ENCODE assay signal across 22 cellular contexts in genomic region chr2:74646201-74646600, GRCh38. TPM values are rescaled to one million over a fixed set of nuclear protein-coding genes. Genes with fewer than 3 reads are reported as not detected.
"Had no signal": no experiment of that assay in that cellular context is flagged by ENCODE, and none has a peak within 500 bp of the region (broad histone marks: within the 10 kb centered on the region; RNA-seq: fewer than 3 reads in every experiment).

No MANE protein-coding gene starts in this region.

- H3K9me3 Mint-ChIP-seq: activated CD4-positive, alpha-beta T cell treated with anti-CD3 and anti-CD28 coated beads, Interleukin-2, amount 10 ng/mL, durations not matched to agents 7 days and 5 days; activated naive CD8-positive, alpha-beta T cell treated with anti-CD3 and anti-CD28 coated beads, Interleukin-2, amount 10 ng/mL, durations not matched to agents 7 days and 5 days; activated T-helper 1 cell treated with anti-CD3 and anti-CD28 coated beads, Interleukin-12 subunit alpha, Interleukin-12 subunit beta, Interleukin-2, Interleukin-4 antibody, amounts not matched to agents 30 ng/mL and 10 ng/mL and 1 ng/mL, durations not matched to agents 14 hours and 24 hours and 36 hours; effector memory CD8-positive, alpha-beta T cell; immature natural killer cell; mesothelial cell of epicardium had no signal

- H3K4me3 ChIP-seq: breast epithelium, right atrium auricular region had no signal

- DNase-seq: activated CD4-positive, alpha-beta T cell treated with anti-CD3 and anti-CD28 coated beads, Interleukin-2, amount 10 ng/mL, durations not matched to agents 7 days and 5 days; activated naive CD8-positive, alpha-beta T cell treated with anti-CD3 and anti-CD28 coated beads, Interleukin-2, amount 10 ng/mL, durations not matched to agents 7 days and 5 days; cerebellar nuclear complex; dermis blood vessel endothelial cell; effector memory CD8-positive, alpha-beta T cell; head of caudate nucleus; immature natural killer cell; stimulated activated CD4-positive, alpha-beta T cell treated with anti-CD3 and anti-CD28 coated beads, Interleukin-15, amount 100 ng/mL, for 24 hours; stimulated activated CD4-positive, alpha-beta T cell treated with anti-CD3 and anti-CD28 coated beads, Interleukin-4, amount 100 ng/mL, for 1 hour; stimulated activated naive CD8-positive, alpha-beta T cell treated with anti-CD3 and anti-CD28 coated beads, Interleukin-15, Interleukin-2, amounts not matched to agents 100 U/mL and 50 U/mL, for 24 hours; T-helper 1 cell; T1000 had no signal

- H3K36me3 Mint-ChIP-seq: activated naive CD8-positive, alpha-beta T cell treated with anti-CD3 and anti-CD28 coated beads, Interleukin-2, amount 10 ng/mL, durations not matched to agents 7 days and 5 days; immature natural killer cell; mesothelial cell of epicardium had no signal

- H3K27ac Mint-ChIP-seq: activated CD4-positive, alpha-beta T cell treated with anti-CD3 and anti-CD28 coated beads, Interleukin-2, amount 10 ng/mL, durations not matched to agents 7 days and 5 days; activated naive CD8-positive, alpha-beta T cell treated with anti-CD3 and anti-CD28 coated beads, Interleukin-2, amount 10 ng/mL, durations not matched to agents 7 days and 5 days; activated T-helper 1 cell treated with anti-CD3 and anti-CD28 coated beads, Interleukin-12 subunit alpha, Interleukin-12 subunit beta, Interleukin-2, Interleukin-4 antibody, amounts not matched to agents 30 ng/mL and 10 ng/mL and 1 ng/mL, durations not matched to agents 14 hours and 24 hours and 36 hours; effector memory CD8-positive, alpha-beta T cell; immature natural killer cell; mesothelial cell of epicardium; progenitor cell of endocrine pancreas; type B pancreatic cell; WTC11 had no signal

- ATAC-seq: effector memory CD8-positive, alpha-beta T cell; stimulated activated naive CD8-positive, alpha-beta T cell treated with anti-CD3 and anti-CD28 coated beads, Interleukin-15, Interleukin-2, amounts not matched to agents 100 U/mL and 50 U/mL, for 24 hours; WTC11 had no signal

RNA-seq across cellular contexts. Expression of gene M1AP, which starts 1.9 kb away (rescaled TPM):
- total RNA-seq: activated CD4-positive, alpha-beta T cell treated with anti-CD3 and anti-CD28 coated beads, Interleukin-2, amount 10 ng/mL, durations not matched to agents 7 days and 5 days; activated naive CD8-positive, alpha-beta T cell treated with anti-CD3 and anti-CD28 coated beads, Interleukin-2, amount 10 ng/mL, durations not matched to agents 7 days and 5 days; dermis blood vessel endothelial cell; fibroblast of lung; myocyte; skeletal muscle tissue had no signal
